Comparison of ENCODE assay signal across 26 cellular contexts in the genomic region with DNA sequence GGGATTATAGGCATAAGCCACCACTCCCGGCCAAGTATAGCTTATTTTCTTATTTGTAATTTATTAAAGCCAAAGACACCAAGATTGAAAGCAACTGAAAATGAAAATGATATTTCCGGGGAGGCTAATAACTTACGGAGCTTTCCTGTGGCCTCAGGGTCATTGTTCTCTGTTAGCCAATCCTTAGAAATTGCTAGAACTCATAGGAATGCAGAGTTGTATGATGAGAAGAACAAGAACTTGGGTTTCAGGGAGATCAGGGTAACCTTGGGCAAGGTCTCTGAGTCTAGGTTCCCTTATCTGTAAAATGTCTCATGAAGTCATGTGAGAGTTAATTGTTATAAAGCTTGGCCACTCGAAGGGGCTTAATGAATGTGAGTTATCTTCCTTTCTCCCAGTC. TPM values are rescaled to one million over a fixed set of nuclear protein-coding genes. Genes with fewer than 3 reads are reported as not detected.
DNase-seq lines count a peak whose midpoint lies in the region; ATAC-seq and TF ChIP-seq lines count a peak whose summit lies in the region.
"Had no signal": no experiment of that assay in that cellular context is flagged by ENCODE, and none has a peak within 500 bp of the region (broad histone marks: within the 10 kb centered on the region; RNA-seq: fewer than 3 reads in every experiment).

No MANE protein-coding gene starts in this region.

- H3K27ac Mint-ChIP-seq in nephron: peak overlapping the region in 2 of 3 experiments; percentile 51 to 59
- H3K27ac Mint-ChIP-seq: activated CD8-positive, alpha-beta memory T cell treated with anti-CD3 and anti-CD28 coated beads, Interleukin-2, amount 10 ng/mL, durations not matched to agents 7 days and 5 days; activated naive CD4-positive, alpha-beta T cell treated with anti-CD3 and anti-CD28 coated beads for 36 hours; immature natural killer cell; T-helper 2 cell treated with Interferon-gamma antibody and Interleukin-4, amounts not matched to agents 5 μg/mL and 100 μg/mL, for 36 hours; WTC11 had no signal

- H3K79me2 ChIP-seq in ACC112 (ENCODE audit: control insufficient read depth, insufficient read depth, low read length, unreplicated experiment) (no peaks in the 10 kb centered on the region), fibroblast of lung (ENCODE audit: control insufficient read depth, insufficient read depth, low read length) (no peaks in the 10 kb centered on the region)

- H3K36me3 ChIP-seq in ACC112 (ENCODE audit: insufficient read depth, low read length) (no peaks in the 10 kb centered on the region), RWPE2 (ENCODE audit: low read depth) (no peaks in the 10 kb centered on the region), fibroblast of lung (ENCODE audit: control insufficient read depth, insufficient read depth, low read length) (no peaks in the 10 kb centered on the region)
- H3K36me3 ChIP-seq: BE2C had no signal

- peaks cover 17% of the 10 kb centered on the region for H3K4me1 Mint-ChIP-seq in nephron
- H3K4me1 Mint-ChIP-seq: activated CD8-positive, alpha-beta memory T cell treated with anti-CD3 and anti-CD28 coated beads, Interleukin-2, amount 10 ng/mL, durations not matched to agents 7 days and 5 days; immature natural killer cell had no signal

- no peak overlapping the region for H3K9ac ChIP-seq in fibroblast of lung (ENCODE audit: insufficient read depth, low read length)

- peak overlapping the region; percentile 0 for H3K4me2 ChIP-seq in fibroblast of lung (ENCODE audit: extremely low read depth, insufficient read depth, low read length)

- H3K27ac ChIP-seq in ACC112 (ENCODE audit: low read depth, low read length): peak overlapping the region; percentile 16; the same call in 1 of the 2 replicates
- no peak overlapping the region for H3K27ac ChIP-seq in RWPE2 (ENCODE audit: poor library complexity, severe bottlenecking)
- H3K27ac ChIP-seq in fibroblast of lung (ENCODE audit: insufficient read depth, low read length): peak overlapping the region; percentile 8
- H3K27ac ChIP-seq: dorsolateral prefrontal cortex had no signal

- no peaks in the 10 kb centered on the region for H3K9me3 ChIP-seq in RWPE2 (ENCODE audit: severe bottlenecking)
- no peaks in the 10 kb centered on the region for H3K9me3 ChIP-seq in fibroblast of lung (ENCODE audit: control insufficient read depth, insufficient read depth, low read depth, low read length)
- H3K9me3 ChIP-seq: BE2C had no signal

- no peak overlapping the region for H3K4me3 Mint-ChIP-seq in nephron
- H3K4me3 Mint-ChIP-seq: activated CD8-positive, alpha-beta memory T cell treated with anti-CD3 and anti-CD28 coated beads, Interleukin-2, amount 10 ng/mL, durations not matched to agents 7 days and 5 days; activated naive CD4-positive, alpha-beta T cell treated with anti-CD3 and anti-CD28 coated beads for 36 hours; immature natural killer cell; T-helper 2 cell treated with Interferon-gamma antibody and Interleukin-4, amounts not matched to agents 5 μg/mL and 100 μg/mL, for 36 hours; WTC11 had no signal

- H3K4me1 ChIP-seq in ACC112 (ENCODE audit: control insufficient read depth, insufficient read depth, low read length, unreplicated experiment) (peaks cover 9% of the 10 kb centered on the region), RWPE2 (ENCODE audit: insufficient read depth, poor library complexity, severe bottlenecking) (peaks cover 7% of the 10 kb centered on the region), fibroblast of lung (ENCODE audit: control insufficient read depth, extremely low read depth, insufficient read depth, low read length) (peaks cover 6% of the 10 kb centered on the region)

- no peaks in the 10 kb centered on the region for H3K9me3 Mint-ChIP-seq in nephron
- H3K9me3 Mint-ChIP-seq: activated naive CD4-positive, alpha-beta T cell treated with anti-CD3 and anti-CD28 coated beads for 36 hours; immature natural killer cell; T-helper 2 cell treated with Interferon-gamma antibody and Interleukin-4, amounts not matched to agents 5 μg/mL and 100 μg/mL, for 36 hours; WTC11 had no signal

- no peaks in the 10 kb centered on the region for H4K20me1 ChIP-seq in fibroblast of lung (ENCODE audit: control insufficient read depth, extremely low read depth, insufficient read depth, low read length)

- DNase-seq in RWPE2 (ENCODE audit: low spot score) (no peak), fibroblast of lung (ENCODE audit: low read depth in 2 of 2) (no peak), NOMO-1 treated with DMSO at 0.1 percent for 48 hours (lab: John Stamatoyannopoulos, UW; ENCODE audit: unreplicated experiment) (no peak), SKM-1 (lab: John Stamatoyannopoulos, UW; ENCODE audit: unreplicated experiment) (no peak), iPS-NIHi7 (ENCODE audit: extremely low spot score) (no peak)
- DNase-seq: activated CD4-positive, alpha-beta T cell treated with anti-CD3 and anti-CD28 coated beads, Interleukin-2, amount 50 U/mL, for 1 hour; activated CD8-positive, alpha-beta memory T cell treated with anti-CD3 and anti-CD28 coated beads, Interleukin-2, amount 10 ng/mL, durations not matched to agents 7 days and 5 days; activated naive CD4-positive, alpha-beta T cell treated with anti-CD3 and anti-CD28 coated beads for 36 hours; BE2C; central memory CD4-positive, alpha-beta T cell; dorsolateral prefrontal cortex; foreskin melanocyte; GDM1; immature natural killer cell; Karpas-422; NCI-H1092 treated with DMSO at 0.1 percent for 48 hours; NCI-H187 treated with DMSO at 0.1 percent for 48 hours; NCI-H526 treated with DMSO at 0.1 percent for 48 hours; stimulated activated CD4-positive, alpha-beta T cell treated with anti-CD3 and anti-CD28 coated beads, Interleukin-2, amount 100 ng/mL, for 24 hours; substantia nigra had no signal

- H2AFZ ChIP-seq in ACC112 (ENCODE audit: low read length, unreplicated experiment): peak overlapping the region; percentile 64
- H2AFZ ChIP-seq in fibroblast of lung (ENCODE audit: low read length): no peak overlapping the region

- H3K27me3 Mint-ChIP-seq in nephron (ENCODE audit: low read depth): no peaks in the 10 kb centered on the region
- H3K27me3 Mint-ChIP-seq: activated CD8-positive, alpha-beta memory T cell treated with anti-CD3 and anti-CD28 coated beads, Interleukin-2, amount 10 ng/mL, durations not matched to agents 7 days and 5 days had no signal

- ATAC-seq in RWPE2 (ENCODE audit: low read depth) (0 out of 3 replicates have a peak, but pooled peaks have one; percentile 21), GM21381 (IDR thresholded peaks at IDR 0.05; ENCODE audit: unreplicated experiment) (no peak)
- ATAC-seq: activated CD8-positive, alpha-beta memory T cell treated with anti-CD3 and anti-CD28 coated beads, Interleukin-2, amount 10 ng/mL, durations not matched to agents 7 days and 5 days; WTC11 had no signal

- H3K4me3 ChIP-seq in ACC112 (ENCODE audit: low read depth, low read length) (peak overlapping the region; percentile 18; the same call in 1 of the 2 replicates), RWPE2 (ENCODE audit: severe bottlenecking) (no peak overlapping the region), fibroblast of lung (replicated peaks in 1 of 4; ENCODE audit: control extremely low read depth in 1 of 4, insufficient read depth in 1 of 4, low read depth in 3 of 4, low read length in 4 of 4) (no peak overlapping the region)
- H3K4me3 ChIP-seq: dorsolateral prefrontal cortex, skin epidermis had no signal

- TF ChIP-seq CTCF in RWPE2 (IDR thresholded peaks at IDR 0.05; ENCODE audit: poor library complexity, severe bottlenecking) (no peak), fibroblast of lung (conservative IDR thresholded peaks at IDR 0.05 in 1 of 2, IDR thresholded peaks at IDR 0.05 in 1 of 2; ENCODE audit: low read depth in 1 of 2, low read length in 2 of 2) (no peak), nephron (IDR thresholded peaks at IDR 0.05; ENCODE audit: unreplicated experiment in 3 of 3) (no peak)

- no peaks in the 10 kb centered on the region for H3K36me3 Mint-ChIP-seq in nephron (ENCODE audit: low read depth)
- H3K36me3 Mint-ChIP-seq: activated CD8-positive, alpha-beta memory T cell treated with anti-CD3 and anti-CD28 coated beads, Interleukin-2, amount 10 ng/mL, durations not matched to agents 7 days and 5 days; immature natural killer cell; WTC11 had no signal

- H3K27me3 ChIP-seq in ACC112 (ENCODE audit: insufficient read depth, low read length): no peaks in the 10 kb centered on the region
- no peaks in the 10 kb centered on the region for H3K27me3 ChIP-seq in RWPE2 (ENCODE audit: insufficient read depth, poor library complexity, severe bottlenecking)
- no peaks in the 10 kb centered on the region for H3K27me3 ChIP-seq in fibroblast of lung (ENCODE audit: control insufficient read depth, insufficient read depth, low read length)
- H3K27me3 ChIP-seq: BE2C, dorsolateral prefrontal cortex had no signal

RNA-seq across cellular contexts. Expression of a gene that starts 20.1 kb away (rescaled TPM):
- total RNA-seq in fibroblast of lung: 107 and 120 TPM in 2 replicates
- polyA plus RNA-seq in fibroblast of lung: 194 and 238 TPM in 2 replicates
- 83.7 and 104 TPM in 2 replicates for polyA plus RNA-seq in fibroblast of lung (2012)
- polyA minus RNA-seq in fibroblast of lung (ENCODE audit: low replicate concordance): 240 and 260 TPM in 2 replicates

RNA-seq across cellular contexts. Expression of a gene that starts 40.4 kb away (rescaled TPM):
- total RNA-seq in fibroblast of lung: 140 and 234 TPM in 2 replicates
- 132 and 192 TPM in 2 replicates for polyA plus RNA-seq in fibroblast of lung
- 142 and 224 TPM in 2 replicates for polyA plus RNA-seq in fibroblast of lung (2012)
- 109 and 149 TPM in 2 replicates for polyA minus RNA-seq in fibroblast of lung (ENCODE audit: low replicate concordance)
